ENCODE assay signal across 8 cellular contexts in genomic region chr14:21455912-21456667, GRCh38. TPM values are rescaled to one million over a fixed set of nuclear protein-coding genes. Genes with fewer than 3 reads are reported as not detected.
DNase-seq lines count a peak whose midpoint lies in the region; ATAC-seq and TF ChIP-seq lines count a peak whose summit lies in the region.

Gene CHD8 (minus strand): TSS chr14:21456123. CDS start chr14:21431643, 24,480 bp downstream.

- H3K4me1 Mint-ChIP-seq in activated T-cell treated with anti-CD3 and anti-CD28 coated beads, Interleukin-2, amount 50 U/mL, for 24 hours (ENCODE audit: low read depth) = peaks cover 37% of the 10 kb centered on the region

- peak within 1 kb of the TSS; percentile 92 for H3K27ac ChIP-seq in PC-9

- no peaks in the 10 kb centered on the region; the same call in 1 of the 2 replicates for H3K4me1 ChIP-seq in PC-9 (replicated peaks; ENCODE audit: insufficient read depth)
- H3K4me1 ChIP-seq in mucosa of stomach (ENCODE audit: control insufficient read depth, insufficient read depth, low read length) = peaks cover 12% of the 10 kb centered on the region

- peak within 1 kb of the TSS; percentile 99 for H2AFZ ChIP-seq in PC-9

- no peaks in the 10 kb centered on the region for H3K9me2 ChIP-seq in PC-9 (ENCODE audit: insufficient read depth)

- H3K9me3 Mint-ChIP-seq in activated T-cell treated with anti-CD3 and anti-CD28 coated beads, Interleukin-2, amount 50 U/mL, for 24 hours = no peaks in the 10 kb centered on the region

- no peaks in the 10 kb centered on the region for H3K27me3 Mint-ChIP-seq in activated T-cell treated with anti-CD3 and anti-CD28 coated beads, Interleukin-2, amount 50 U/mL, for 24 hours

- BruUV-seq in PC-9 (replicated peaks; lab: Mats Ljungman, UMichigan) = no TSS peak

- peak within 1 kb of the TSS; percentile 88 for H3K4me3 ChIP-seq in Jurkat, Clone E6-1 (ENCODE audit: low read length)
- H3K4me3 ChIP-seq in PC-9 (peak within 1 kb of the TSS; percentile 94), mucosa of stomach (ENCODE audit: low read length) (peak within 1 kb of the TSS; percentile 90)

- H3K36me3 ChIP-seq in PC-9 (ENCODE audit: low read depth) (no peaks in the 10 kb centered on the region), mucosa of stomach (ENCODE audit: control insufficient read depth, insufficient read depth, low read length) (no peaks in the 10 kb centered on the region)

- H4K20me1 ChIP-seq in PC-9 (ENCODE audit: insufficient read depth) = no peaks in the 10 kb centered on the region

- peaks cover 66% of the 10 kb centered on the region for H3K36me3 Mint-ChIP-seq in activated T-cell treated with anti-CD3 and anti-CD28 coated beads, Interleukin-2, amount 50 U/mL, for 24 hours (ENCODE audit: low read depth)

- H3K4me3 Mint-ChIP-seq in activated T-cell treated with anti-CD3 and anti-CD28 coated beads, Interleukin-2, amount 50 U/mL, for 24 hours = peak within 1 kb of the TSS; percentile 90

- POLR2A ChIA-PET in PC-9 (lab: Charles Lee; ENCODE audit: unreplicated experiment) = interaction anchor here (0.6 to 1.1 kb wide), 5 partner anchors 10 to 116 kb away, joined by 3 to 11 read pairs (median 7); no protein-coding TSS in a partner anchor

- no peaks in the 10 kb centered on the region for H3K27me3 ChIP-seq in PC-9 (ENCODE audit: insufficient read depth, low read depth)
- H3K27me3 ChIP-seq in mucosa of stomach (ENCODE audit: control insufficient read depth, insufficient read depth, low read length) = no peaks in the 10 kb centered on the region

- peak within 1 kb of the TSS; percentile 99 for H3K4me2 ChIP-seq in PC-9

- CTCF ChIA-PET in PC-9 (lab: Charles Lee) = interaction anchor here (0.9 to 1.8 kb wide), 3 partner anchors 19 to 100 kb away, joined by 3 to 8 read pairs (median 7); partner anchors contain the start of gene METTL3

- intact Hi-C loops in PC-9 (cut with micrococcal nuclease; ENCODE audit: unreplicated experiment) = loop anchor here (1.0 to 2.0 kb wide), 4 partner anchors 19 to 101 kb away; partner anchors contain the start of genes RAB2B and SUPT16H

- TF ChIP-seq CTCF in PC-9 (conservative IDR thresholded peaks at IDR 0.05) = peak; percentile 71; the same call in 1 of the 2 replicates

- H3K27ac Mint-ChIP-seq in activated T-cell treated with anti-CD3 and anti-CD28 coated beads, Interleukin-2, amount 50 U/mL, for 24 hours = peak within 1 kb of the TSS; percentile 99

- DNase-seq in DMS153 treated with DMSO at 0.1 percent for 48 hours (lab: John Stamatoyannopoulos, UW; ENCODE audit: unreplicated experiment) (peak; percentile 97), PC-9 (peak; percentile 97), erythroblast (lab: John Stamatoyannopoulos, UW) (peak; percentile 100)
- peak; percentile 100 for DNase-seq in Jurkat, Clone E6-1 (ENCODE audit: low read depth, low spot score)
- peak; percentile 98 for DNase-seq in activated T-cell treated with anti-CD3 and anti-CD28 coated beads, Interleukin-2, amount 50 U/mL, for 24 hours
- peak; percentile 97 for DNase-seq in stimulated activated CD8-positive, alpha-beta memory T cell treated with anti-CD3 and anti-CD28 coated beads, Interleukin-7, amount 100 ng/mL, for 24 hours (ENCODE audit: low read depth)

- H3K79me2 ChIP-seq in PC-9 (ENCODE audit: low read depth) = peaks cover 45% of the 10 kb centered on the region

- TF ChIP-seq POLR2A in erythroblast (IDR thresholded peaks at IDR 0.05; ENCODE audit: low read length) = peak; percentile 85

- H3K9ac ChIP-seq in mucosa of stomach (ENCODE audit: low read length) = peak within 1 kb of the TSS; percentile 85

- H3F3A ChIP-seq in PC-9 (ENCODE audit: insufficient read depth, low read depth) = 0 out of 2 replicates have a peak, but pooled peaks cover 3% of the 10 kb centered on the region

- no peaks in the 10 kb centered on the region for H3K9me3 ChIP-seq in PC-9 (ENCODE audit: insufficient read depth, low read depth)
- no peaks in the 10 kb centered on the region for H3K9me3 ChIP-seq in mucosa of stomach (ENCODE audit: control insufficient read depth, low read length)

- peak; percentile 97 for ATAC-seq in GM21576 (IDR thresholded peaks at IDR 0.05; ENCODE audit: unreplicated experiment)

RNA-seq across cellular contexts. Expression of gene CHD8, which starts in this region (rescaled TPM):
- 38.9 TPM for polyA plus RNA-seq in Jurkat, Clone E6-1 (2012; ENCODE audit: insufficient read depth, insufficient read length)
- 57.3 and 58.7 TPM in 2 replicates for total RNA-seq in PC-9 (2021)

Comparison
In these comparisons a context has a peak if more than half of its experiments do, and no peak if none do; other contexts are left out.
1. Peak in every context shown above with its lines: DNase-seq, ATAC-seq, H3K4me3 ChIP-seq and H3K27ac ChIP-seq.